In genomic region chr7:17564678-17565209, GRCh38 we compare ENCODE assay signal across 16 cellular contexts.
DNase-seq lines count a peak whose midpoint lies in the region; ATAC-seq, FAIRE-seq and TF ChIP-seq lines count a peak whose summit lies in the region.
"Had no signal": no experiment of that assay in that cellular context is flagged by ENCODE, and none has a peak within 500 bp of the region (broad histone marks: within the 10 kb centered on the region; RNA-seq: fewer than 3 reads in every experiment).

No MANE protein-coding gene starts in this region.

- no peaks in the 10 kb centered on the region for H3K9me3 ChIP-seq in HCT116 (ENCODE audit: control insufficient read depth in 1 of 2, insufficient read depth in 1 of 2, low read depth in 1 of 2, low read length in 2 of 2)
- H3K9me3 ChIP-seq: HAP-1 had no signal

- H3K9me2 ChIP-seq in HCT116 (ENCODE audit: insufficient read depth), result no peaks in the 10 kb centered on the region

- RAD21 ChIA-PET in HCT116 (lab: Charles Lee; ENCODE audit: low non-redundant PET in 1 of 2, low total read pairs in 2 of 2, uncharacterized antibody in 2 of 2, unreplicated experiment in 2 of 2), result no interaction called here

- no peak overlapping the region for H3K27ac ChIP-seq in HCT116 (ENCODE audit: low read depth, low read length)

- no peaks in the 10 kb centered on the region for H3K79me2 ChIP-seq in HCT116 (ENCODE audit: insufficient read depth, low read length)

- H2AFZ ChIP-seq in HCT116 (ENCODE audit: low read depth, low read length, poor library complexity, severe bottlenecking), result peak overlapping the region; percentile 65

- no peaks in the 10 kb centered on the region for H4K20me1 ChIP-seq in HCT116 (ENCODE audit: insufficient read depth)

- no peaks in the 10 kb centered on the region for H3K4me1 ChIP-seq in HCT116 (ENCODE audit: control insufficient read depth in 1 of 2, insufficient read depth in 2 of 2, low read length in 2 of 2)
- H3K4me1 ChIP-seq: HAP-1 had no signal

- FAIRE-seq in RCC 7860 (lab: Jason Lieb, UNC), result peak; percentile 61

- POLR2A ChIA-PET in AG04449 (lab: Yijun Ruan, JAX) (no interaction called here), HCT116 (lab: Charles Lee) (no interaction called here)

- H3K36me3 ChIP-seq in HCT116 (ENCODE audit: control insufficient read depth in 1 of 2, insufficient read depth in 2 of 2, low read length in 2 of 2), result no peaks in the 10 kb centered on the region
- H3K36me3 ChIP-seq: HAP-1 had no signal

- H3K4me3 ChIP-seq in AG04449 (ENCODE audit: low read depth, low read length) (no peak overlapping the region), HCT116 (replicated peaks in 1 of 2; ENCODE audit: low read depth in 1 of 2, low read length in 2 of 2) (no peak overlapping the region), epithelial cell of esophagus (ENCODE audit: low read length) (no peak overlapping the region)
- H3K4me3 ChIP-seq: HAP-1 had no signal

- BruUV-seq in HCT116 (replicated peaks; lab: Mats Ljungman, UMichigan), result no TSS peak

- no peaks in the 10 kb centered on the region for H3K27me3 ChIP-seq in HCT116 (ENCODE audit: insufficient read depth, low read length)

- H3K9ac ChIP-seq in HCT116 (ENCODE audit: low read length), result no peak overlapping the region

- no peak for TF ChIP-seq RAD21 in HCT116 (IDR thresholded peaks at IDR 0.05; ENCODE audit: low read depth)

- intact Hi-C loops in HCT116 (cut with micrococcal nuclease), result no loop called here

- DNase-seq in AG04449 (ENCODE audit: low read depth, low spot score) (peak; percentile 68), HCT116 (ENCODE audit: low read depth, low spot score) (no peak), RCC 7860 (ENCODE audit: low spot score) (no peak), epithelial cell of esophagus (ENCODE audit: low read depth) (peak; percentile 33), GM19238 (ENCODE audit: insufficient read length, low spot score) (no peak)
- DNase-seq: ACHN; activated CD8-positive, alpha-beta T cell treated with anti-CD3 and anti-CD28 coated beads, Interleukin-2, amount 10 ng/mL, durations not matched to agents 7 days and 5 days; activated naive CD4-positive, alpha-beta T cell; midbrain; NCI-H1930; stimulated activated CD4-positive, alpha-beta T cell treated with anti-CD3 and anti-CD28 coated beads, Interleukin-2, amount 100 ng/mL, for 24 hours; T-helper 17 cell had no signal

- ATAC-seq in HCT116 (no peak), GM21529 (IDR thresholded peaks at IDR 0.05; ENCODE audit: unreplicated experiment) (no peak), HG02678 (IDR thresholded peaks at IDR 0.05; ENCODE audit: unreplicated experiment) (no peak), GM19023 (IDR thresholded peaks at IDR 0.05; ENCODE audit: unreplicated experiment) (no peak)
- ATAC-seq: activated CD8-positive, alpha-beta T cell treated with anti-CD3 and anti-CD28 coated beads, Interleukin-2, amount 10 ng/mL, durations not matched to agents 7 days and 5 days; T-helper 17 cell had no signal

- TF ChIP-seq CTCF in AG04449 (IDR thresholded peaks at IDR 0.05; ENCODE audit: insufficient read depth, low read length, missing control alignments) (no peak), HCT116 (IDR thresholded peaks at IDR 0.05 in 2 of 3, conservative IDR thresholded peaks at IDR 0.05 in 1 of 3; ENCODE audit: borderline replicate concordance in 1 of 3, insufficient read depth in 1 of 3, low read depth in 2 of 3, low read length in 2 of 3) (no peak), epithelial cell of esophagus (IDR thresholded peaks at IDR 0.05; ENCODE audit: insufficient read depth, low read depth, low read length, missing control alignments) (no peak)

- CTCF ChIA-PET in AG04449 (lab: Yijun Ruan, JAX) (interaction anchor here (1.0 to 2.1 kb wide), 2 partner anchors 33 to 582 kb away, joined by 3 to 5 read pairs; no protein-coding TSS in a partner anchor), HCT116 (lab: Charles Lee) (no interaction called here)

- H3K4me2 ChIP-seq in HCT116 (ENCODE audit: low read length), result no peak overlapping the region

- no peak for TF ChIP-seq POLR2A in HCT116 (IDR thresholded peaks at IDR 0.05; ENCODE audit: borderline replicate concordance, extremely low read depth, insufficient read depth, insufficient read length)

TF ChIP-seq in HCT116, 20 proteins besides CTCF, POLR2A, EP300 and RAD21:
- no peak for TF ChIP-seq CEBPB (IDR thresholded peaks at IDR 0.05; ENCODE audit: low read depth)
- TF ChIP-seq YY1 (IDR thresholded peaks at IDR 0.05; ENCODE audit: extremely low read depth, insufficient replicate concordance, low read depth, low read length), result no peak
- TF ChIP-seq SRF (IDR thresholded peaks at IDR 0.05; ENCODE audit: low read depth), result no peak
- TF ChIP-seq ELF1 (IDR thresholded peaks at IDR 0.05; ENCODE audit: borderline replicate concordance, low read depth), result no peak

Comparison
In these comparisons a context has a peak if more than half of its experiments do, and no peak if none do; other contexts are left out.
1. DNase-seq: peak in AG04449 (single experiment) and epithelial cell of esophagus (single experiment); none in HCT116 (single experiment), RCC 7860 (single experiment) and GM19238 (single experiment).